ENCODE assay signal across 1 cellular context in the genomic region with DNA sequence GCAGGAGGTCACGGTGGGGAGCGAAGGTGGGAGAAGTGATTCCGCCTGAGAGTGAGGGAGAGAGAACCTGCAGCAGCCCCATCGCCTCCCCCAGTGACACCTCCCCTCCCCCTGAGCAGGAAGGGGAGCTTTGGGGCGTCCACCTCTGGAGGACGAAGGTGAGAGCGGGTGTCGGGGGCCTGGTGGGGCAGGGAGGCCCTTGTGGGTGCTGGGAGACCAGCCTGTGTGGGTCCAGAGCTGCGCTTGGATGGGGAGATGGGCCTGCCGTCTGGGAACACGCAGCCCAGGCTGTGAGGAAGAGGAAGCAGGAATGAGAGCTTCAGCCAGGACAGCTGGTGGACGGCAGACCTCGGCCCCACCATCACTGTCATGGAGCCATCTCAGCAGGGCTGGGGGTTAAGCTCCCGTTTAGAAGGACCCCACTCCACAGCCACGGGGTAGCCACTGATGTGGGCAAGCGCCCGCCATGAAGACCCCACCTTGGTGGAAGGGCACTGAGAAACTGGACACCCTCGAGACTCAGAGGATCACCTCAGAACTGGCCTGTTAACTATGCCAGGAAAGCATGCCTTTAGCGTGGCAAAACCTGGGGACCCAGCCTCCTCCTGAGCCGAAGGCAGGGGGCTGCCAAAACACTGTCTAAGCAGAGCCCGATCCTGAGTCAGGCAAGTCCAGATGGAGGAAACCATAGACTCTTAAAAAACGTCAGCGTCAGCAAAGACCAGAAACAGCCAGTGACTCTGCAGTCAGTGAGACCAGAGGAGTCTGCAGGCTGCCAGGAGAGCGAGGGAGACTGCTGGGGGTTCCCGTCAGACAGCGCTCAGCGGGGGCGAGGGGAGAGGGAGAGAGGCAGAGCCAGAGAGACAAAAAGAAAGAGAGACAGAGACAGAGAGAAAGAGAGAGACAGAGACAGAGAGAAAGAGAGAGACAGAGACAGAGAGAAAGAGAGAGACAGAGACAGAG.
TF ChIP-seq lines count a peak whose summit lies in the region.

No MANE protein-coding gene starts in this region.

TF ChIP-seq in H1, 55 proteins besides CTCF, POLR2A, EP300 and RAD21:
- TF ChIP-seq TBP (IDR thresholded peaks at IDR 0.05; ENCODE audit: low read depth, low read length) (no peak), RBBP5 (IDR thresholded peaks at IDR 0.05; ENCODE audit: borderline replicate concordance, low read depth, low read length) (no peak), SP1 (IDR thresholded peaks at IDR 0.05; ENCODE audit: low read depth, low read length) (no peak), GABPA (IDR thresholded peaks at IDR 0.05; ENCODE audit: borderline replicate concordance, insufficient read depth, low read length) (no peak), CTBP2 (IDR thresholded peaks at IDR 0.05; ENCODE audit: borderline replicate concordance, insufficient read depth, insufficient read length, low read length) (no peak), RFX5 (IDR thresholded peaks at IDR 0.05; ENCODE audit: borderline replicate concordance, low read depth, low read length) (no peak), ZNF274 (IDR thresholded peaks at IDR 0.05; ENCODE audit: borderline replicate concordance, extremely low read depth, low read length) (no peak), NRF1 (IDR thresholded peaks at IDR 0.05; ENCODE audit: low read depth, low read length) (no peak), RXRA (IDR thresholded peaks at IDR 0.05; ENCODE audit: insufficient read depth, low read depth, low read length) (no peak), CHD1 (IDR thresholded peaks at IDR 0.05; ENCODE audit: low read depth, low read length) (no peak), CBX5 (IDR thresholded peaks at IDR 0.05; ENCODE audit: low read depth, low read length) (no peak), EGR1 (IDR thresholded peaks at IDR 0.05; ENCODE audit: borderline replicate concordance, low read depth, low read length) (no peak), KDM1A (IDR thresholded peaks at IDR 0.05; ENCODE audit: borderline replicate concordance, low read length) (no peak)
- TF ChIP-seq, protein P1, sequence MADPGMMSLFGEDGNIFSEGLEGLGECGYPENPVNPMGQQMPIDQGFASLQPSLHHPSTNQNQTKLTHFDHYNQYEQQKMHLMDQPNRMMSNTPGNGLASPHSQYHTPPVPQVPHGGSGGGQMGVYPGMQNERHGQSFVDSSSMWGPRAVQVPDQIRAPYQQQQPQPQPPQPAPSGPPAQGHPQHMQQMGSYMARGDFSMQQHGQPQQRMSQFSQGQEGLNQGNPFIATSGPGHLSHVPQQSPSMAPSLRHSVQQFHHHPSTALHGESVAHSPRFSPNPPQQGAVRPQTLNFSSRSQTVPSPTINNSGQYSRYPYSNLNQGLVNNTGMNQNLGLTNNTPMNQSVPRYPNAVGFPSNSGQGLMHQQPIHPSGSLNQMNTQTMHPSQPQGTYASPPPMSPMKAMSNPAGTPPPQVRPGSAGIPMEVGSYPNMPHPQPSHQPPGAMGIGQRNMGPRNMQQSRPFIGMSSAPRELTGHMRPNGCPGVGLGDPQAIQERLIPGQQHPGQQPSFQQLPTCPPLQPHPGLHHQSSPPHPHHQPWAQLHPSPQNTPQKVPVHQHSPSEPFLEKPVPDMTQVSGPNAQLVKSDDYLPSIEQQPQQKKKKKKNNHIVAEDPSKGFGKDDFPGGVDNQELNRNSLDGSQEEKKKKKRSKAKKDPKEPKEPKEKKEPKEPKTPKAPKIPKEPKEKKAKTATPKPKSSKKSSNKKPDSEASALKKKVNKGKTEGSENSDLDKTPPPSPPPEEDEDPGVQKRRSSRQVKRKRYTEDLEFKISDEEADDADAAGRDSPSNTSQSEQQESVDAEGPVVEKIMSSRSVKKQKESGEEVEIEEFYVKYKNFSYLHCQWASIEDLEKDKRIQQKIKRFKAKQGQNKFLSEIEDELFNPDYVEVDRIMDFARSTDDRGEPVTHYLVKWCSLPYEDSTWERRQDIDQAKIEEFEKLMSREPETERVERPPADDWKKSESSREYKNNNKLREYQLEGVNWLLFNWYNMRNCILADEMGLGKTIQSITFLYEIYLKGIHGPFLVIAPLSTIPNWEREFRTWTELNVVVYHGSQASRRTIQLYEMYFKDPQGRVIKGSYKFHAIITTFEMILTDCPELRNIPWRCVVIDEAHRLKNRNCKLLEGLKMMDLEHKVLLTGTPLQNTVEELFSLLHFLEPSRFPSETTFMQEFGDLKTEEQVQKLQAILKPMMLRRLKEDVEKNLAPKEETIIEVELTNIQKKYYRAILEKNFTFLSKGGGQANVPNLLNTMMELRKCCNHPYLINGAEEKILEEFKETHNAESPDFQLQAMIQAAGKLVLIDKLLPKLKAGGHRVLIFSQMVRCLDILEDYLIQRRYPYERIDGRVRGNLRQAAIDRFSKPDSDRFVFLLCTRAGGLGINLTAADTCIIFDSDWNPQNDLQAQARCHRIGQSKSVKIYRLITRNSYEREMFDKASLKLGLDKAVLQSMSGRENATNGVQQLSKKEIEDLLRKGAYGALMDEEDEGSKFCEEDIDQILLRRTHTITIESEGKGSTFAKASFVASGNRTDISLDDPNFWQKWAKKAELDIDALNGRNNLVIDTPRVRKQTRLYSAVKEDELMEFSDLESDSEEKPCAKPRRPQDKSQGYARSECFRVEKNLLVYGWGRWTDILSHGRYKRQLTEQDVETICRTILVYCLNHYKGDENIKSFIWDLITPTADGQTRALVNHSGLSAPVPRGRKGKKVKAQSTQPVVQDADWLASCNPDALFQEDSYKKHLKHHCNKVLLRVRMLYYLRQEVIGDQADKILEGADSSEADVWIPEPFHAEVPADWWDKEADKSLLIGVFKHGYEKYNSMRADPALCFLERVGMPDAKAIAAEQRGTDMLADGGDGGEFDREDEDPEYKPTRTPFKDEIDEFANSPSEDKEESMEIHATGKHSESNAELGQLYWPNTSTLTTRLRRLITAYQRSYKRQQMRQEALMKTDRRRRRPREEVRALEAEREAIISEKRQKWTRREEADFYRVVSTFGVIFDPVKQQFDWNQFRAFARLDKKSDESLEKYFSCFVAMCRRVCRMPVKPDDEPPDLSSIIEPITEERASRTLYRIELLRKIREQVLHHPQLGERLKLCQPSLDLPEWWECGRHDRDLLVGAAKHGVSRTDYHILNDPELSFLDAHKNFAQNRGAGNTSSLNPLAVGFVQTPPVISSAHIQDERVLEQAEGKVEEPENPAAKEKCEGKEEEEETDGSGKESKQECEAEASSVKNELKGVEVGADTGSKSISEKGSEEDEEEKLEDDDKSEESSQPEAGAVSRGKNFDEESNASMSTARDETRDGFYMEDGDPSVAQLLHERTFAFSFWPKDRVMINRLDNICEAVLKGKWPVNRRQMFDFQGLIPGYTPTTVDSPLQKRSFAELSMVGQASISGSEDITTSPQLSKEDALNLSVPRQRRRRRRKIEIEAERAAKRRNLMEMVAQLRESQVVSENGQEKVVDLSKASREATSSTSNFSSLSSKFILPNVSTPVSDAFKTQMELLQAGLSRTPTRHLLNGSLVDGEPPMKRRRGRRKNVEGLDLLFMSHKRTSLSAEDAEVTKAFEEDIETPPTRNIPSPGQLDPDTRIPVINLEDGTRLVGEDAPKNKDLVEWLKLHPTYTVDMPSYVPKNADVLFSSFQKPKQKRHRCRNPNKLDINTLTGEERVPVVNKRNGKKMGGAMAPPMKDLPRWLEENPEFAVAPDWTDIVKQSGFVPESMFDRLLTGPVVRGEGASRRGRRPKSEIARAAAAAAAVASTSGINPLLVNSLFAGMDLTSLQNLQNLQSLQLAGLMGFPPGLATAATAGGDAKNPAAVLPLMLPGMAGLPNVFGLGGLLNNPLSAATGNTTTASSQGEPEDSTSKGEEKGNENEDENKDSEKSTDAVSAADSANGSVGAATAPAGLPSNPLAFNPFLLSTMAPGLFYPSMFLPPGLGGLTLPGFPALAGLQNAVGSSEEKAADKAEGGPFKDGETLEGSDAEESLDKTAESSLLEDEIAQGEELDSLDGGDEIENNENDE (IDR thresholded peaks at IDR 0.05; ENCODE audit: insufficient replicate concordance, low read length): no peak
